ENCODE assay signal across 21 cellular contexts in the genomic region with DNA sequence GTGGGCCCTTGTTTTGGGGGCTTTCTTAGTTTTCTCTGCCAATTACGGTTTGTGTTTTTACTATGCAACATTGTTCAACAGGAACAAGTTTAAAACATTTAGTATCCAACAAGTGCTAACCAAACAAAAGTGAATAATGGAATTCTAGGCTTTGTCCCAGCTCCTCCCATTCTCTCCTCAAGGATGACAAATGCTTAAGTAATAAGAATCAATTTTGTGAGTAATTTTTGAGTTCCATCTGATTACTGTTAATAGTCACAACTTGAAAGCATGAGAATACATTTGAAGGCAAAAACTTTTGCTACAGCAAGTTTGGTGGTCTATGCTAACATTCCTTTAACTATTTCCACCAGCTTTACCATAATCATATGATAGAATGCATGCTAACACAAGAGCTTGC.
"Had no signal": no experiment of that assay in that cellular context is flagged by ENCODE, and none has a peak within 500 bp of the region (broad histone marks: within the 10 kb centered on the region; RNA-seq: fewer than 3 reads in every experiment).

No MANE protein-coding gene starts in this region.

- H3K27me3 ChIP-seq: gastroesophageal sphincter, ovary, right atrium auricular region, sigmoid colon, testis, tibial nerve, upper lobe of right lung, vagina had no signal

- H3K9me3 Mint-ChIP-seq: memory B cell; natural killer cell; neural crest cell; stimulated activated naive CD8-positive, alpha-beta T cell treated with anti-CD3 and anti-CD28 coated beads, Interleukin-15, amount 100 ng/mL, for 72 hours had no signal

- H3K9me3 ChIP-seq: gastroesophageal sphincter, ovary, right atrium auricular region, sigmoid colon, testis, tibial nerve, upper lobe of right lung, vagina had no signal

- H3K27ac ChIP-seq: ovary, right atrium auricular region, skin epidermis, testis, tibial nerve, upper lobe of right lung, vagina had no signal

- H3K36me3 ChIP-seq: gastroesophageal sphincter, ovary, right atrium auricular region, sigmoid colon, tibial nerve, upper lobe of right lung, vagina had no signal

- H3K27me3 Mint-ChIP-seq: memory B cell; stimulated activated naive CD8-positive, alpha-beta T cell treated with anti-CD3 and anti-CD28 coated beads, Interleukin-15, amount 100 ng/mL, for 72 hours had no signal

- H3K4me3 ChIP-seq: gastroesophageal sphincter, ovary, right atrium auricular region, sigmoid colon, skin epidermis, testis, tibial nerve, upper lobe of right lung, vagina had no signal

- H3K4me1 Mint-ChIP-seq: memory B cell; natural killer cell; neural crest cell; stimulated activated naive B cell treated with anti-CD40 and anti-IgM and Interleukin-4, amounts not matched to agents 10 μg/mL and 1 μg/mL and 100 μg/mL, for 72 hours; stimulated activated naive CD8-positive, alpha-beta T cell treated with anti-CD3 and anti-CD28 coated beads, Interleukin-15, amount 100 ng/mL, for 72 hours had no signal

- H3K4me3 Mint-ChIP-seq: memory B cell; mesothelial cell of epicardium; natural killer cell; neural crest cell; stimulated activated naive B cell treated with anti-CD40 and anti-IgM and Interleukin-4, amounts not matched to agents 10 μg/mL and 1 μg/mL and 100 μg/mL, for 72 hours; stimulated activated naive CD8-positive, alpha-beta T cell treated with anti-CD3 and anti-CD28 coated beads, Interleukin-15, amount 100 ng/mL, for 72 hours had no signal

- ATAC-seq: gastroesophageal sphincter; left colon; natural killer cell; stimulated activated naive B cell treated with anti-CD40 and anti-IgM and Interleukin-4, amounts not matched to agents 10 μg/mL and 1 μg/mL and 100 μg/mL, for 72 hours; stimulated activated naive CD8-positive, alpha-beta T cell treated with anti-CD3 and anti-CD28 coated beads, Interleukin-15, amount 100 ng/mL, for 72 hours; upper lobe of right lung had no signal

- H3K36me3 Mint-ChIP-seq: memory B cell; mesothelial cell of epicardium; natural killer cell; stimulated activated naive B cell treated with anti-CD40 and anti-IgM and Interleukin-4, amounts not matched to agents 10 μg/mL and 1 μg/mL and 100 μg/mL, for 72 hours had no signal

- H3K27ac Mint-ChIP-seq: memory B cell; mesothelial cell of epicardium; natural killer cell; stimulated activated naive B cell treated with anti-CD40 and anti-IgM and Interleukin-4, amounts not matched to agents 10 μg/mL and 1 μg/mL and 100 μg/mL, for 72 hours; stimulated activated naive CD8-positive, alpha-beta T cell treated with anti-CD3 and anti-CD28 coated beads, Interleukin-15, amount 100 ng/mL, for 72 hours had no signal

- FAIRE-seq: endometrium had no signal

- DNase-seq: effector memory CD4-positive, alpha-beta T cell; glutamatergic neuron; left colon; natural killer cell; ovary; sigmoid colon; stimulated activated CD4-positive, alpha-beta T cell treated with anti-CD3 and anti-CD28 coated beads, Interleukin-2, amount 100 ng/mL, for 24 hours; stimulated activated CD4-positive, alpha-beta T cell treated with anti-CD3 and anti-CD28 coated beads, Interleukin-4, amount 100 ng/mL, for 4 hours; stimulated activated naive B cell treated with anti-CD40 and anti-IgM and Interleukin-4, amounts not matched to agents 10 μg/mL and 1 μg/mL and 100 μg/mL, for 72 hours; stimulated activated naive CD8-positive, alpha-beta T cell treated with anti-CD3 and anti-CD28 coated beads, Interleukin-15, amount 100 ng/mL, for 72 hours; testis; upper lobe of right lung had no signal

- H3K4me1 ChIP-seq: right atrium auricular region, testis, tibial nerve, upper lobe of right lung, vagina had no signal
